2 cellular contexts compared by ENCODE assay signal in the genomic region with DNA sequence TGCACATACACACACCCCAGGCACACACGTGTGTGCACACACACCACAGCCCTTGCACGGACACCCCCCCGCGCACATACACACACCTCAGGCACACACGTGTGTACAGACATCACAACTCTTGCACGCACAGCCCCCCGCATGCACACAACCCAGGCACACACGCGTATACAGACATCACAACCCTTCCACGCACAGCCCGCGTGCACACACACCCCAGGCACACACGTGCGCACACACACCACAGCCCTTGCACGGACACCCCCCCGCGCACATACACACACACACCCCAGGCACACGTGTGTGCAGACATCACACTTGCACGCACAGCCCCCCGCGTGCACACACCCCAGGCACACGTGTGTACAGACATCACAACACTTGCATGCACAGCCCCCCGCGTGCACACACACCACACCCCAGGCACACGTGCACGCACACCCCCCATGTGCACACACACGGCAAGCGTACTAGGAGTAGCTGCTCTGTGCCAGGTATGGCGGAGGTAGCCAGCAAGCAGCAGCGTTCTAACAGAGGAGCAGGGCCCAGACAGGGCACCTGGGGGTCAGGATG.
TF ChIP-seq lines count a peak whose summit lies in the region.

No MANE protein-coding gene starts in this region.

TF ChIP-seq in GM12878, 131 proteins besides CTCF, POLR2A, EP300 and RAD21:
- TF ChIP-seq, protein P1, sequence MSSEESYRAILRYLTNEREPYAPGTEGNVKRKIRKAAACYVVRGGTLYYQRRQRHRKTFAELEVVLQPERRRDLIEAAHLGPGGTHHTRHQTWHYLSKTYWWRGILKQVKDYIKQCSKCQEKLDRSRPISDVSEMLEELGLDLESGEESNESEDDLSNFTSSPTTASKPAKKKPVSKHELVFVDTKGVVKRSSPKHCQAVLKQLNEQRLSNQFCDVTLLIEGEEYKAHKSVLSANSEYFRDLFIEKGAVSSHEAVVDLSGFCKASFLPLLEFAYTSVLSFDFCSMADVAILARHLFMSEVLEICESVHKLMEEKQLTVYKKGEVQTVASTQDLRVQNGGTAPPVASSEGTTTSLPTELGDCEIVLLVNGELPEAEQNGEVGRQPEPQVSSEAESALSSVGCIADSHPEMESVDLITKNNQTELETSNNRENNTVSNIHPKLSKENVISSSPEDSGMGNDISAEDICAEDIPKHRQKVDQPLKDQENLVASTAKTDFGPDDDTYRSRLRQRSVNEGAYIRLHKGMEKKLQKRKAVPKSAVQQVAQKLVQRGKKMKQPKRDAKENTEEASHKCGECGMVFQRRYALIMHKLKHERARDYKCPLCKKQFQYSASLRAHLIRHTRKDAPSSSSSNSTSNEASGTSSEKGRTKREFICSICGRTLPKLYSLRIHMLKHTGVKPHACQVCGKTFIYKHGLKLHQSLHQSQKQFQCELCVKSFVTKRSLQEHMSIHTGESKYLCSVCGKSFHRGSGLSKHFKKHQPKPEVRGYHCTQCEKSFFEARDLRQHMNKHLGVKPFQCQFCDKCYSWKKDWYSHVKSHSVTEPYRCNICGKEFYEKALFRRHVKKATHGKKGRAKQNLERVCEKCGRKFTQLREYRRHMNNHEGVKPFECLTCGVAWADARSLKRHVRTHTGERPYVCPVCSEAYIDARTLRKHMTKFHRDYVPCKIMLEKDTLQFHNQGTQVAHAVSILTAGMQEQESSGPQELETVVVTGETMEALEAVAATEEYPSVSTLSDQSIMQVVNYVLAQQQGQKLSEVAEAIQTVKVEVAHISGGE (CRISPR knock-in tag; IDR thresholded peaks at IDR 0.05), result no peak
- TF ChIP-seq MTA2 (IDR thresholded peaks at IDR 0.05; ENCODE audit: low read depth) (no peak), CREB1 (IDR thresholded peaks at IDR 0.05; ENCODE audit: low read depth) (no peak), IRF4 (IDR thresholded peaks at IDR 0.05; ENCODE audit: low read depth, low read length) (no peak), SUPT20H (IDR thresholded peaks at IDR 0.05; ENCODE audit: borderline replicate concordance, control insufficient read depth, low read depth, low read length) (no peak), STAT1 (conservative IDR thresholded peaks at IDR 0.05) (no peak), CHD1 (IDR thresholded peaks at IDR 0.05; ENCODE audit: low read depth, low read length) (no peak), SMC3 (IDR thresholded peaks at IDR 0.05; ENCODE audit: borderline replicate concordance, low read length) (no peak)
TF ChIP-seq in GM12878: peak in this region for 0.

TF ChIP-seq in HepG2, 621 proteins besides CTCF, POLR2A, EP300 and RAD21:
- TF ChIP-seq ZNF367 (CRISPR knock-in tag; IDR thresholded peaks at IDR 0.05; ENCODE audit: borderline replicate concordance) (no peak), ZNF776 (CRISPR knock-in tag; IDR thresholded peaks at IDR 0.05) (no peak), HOXD1 (CRISPR knock-in tag; IDR thresholded peaks at IDR 0.05) (no peak), AGO2 (optimal IDR thresholded peaks at IDR 0.05; ENCODE audit: low read depth, low read length) (peak; percentile 90), RBFOX2 (IDR thresholded peaks at IDR 0.05; ENCODE audit: low read depth, low read length) (0 out of 2 replicates have a peak, but pooled peaks have one; percentile 35), FOXA1 (IDR thresholded peaks at IDR 0.05) (no peak), FOXA1 (CRISPR knock-in tag; IDR thresholded peaks at IDR 0.05) (no peak)
